ENCODE assay signal across 20 cellular contexts in genomic region chr17:11780621-11781020, GRCh38.
"Had no signal": no experiment of that assay in that cellular context is flagged by ENCODE, and none has a peak within 500 bp of the region (broad histone marks: within the 10 kb centered on the region; RNA-seq: fewer than 3 reads in every experiment).

No MANE protein-coding gene starts in this region.

- H3K4me1 ChIP-seq: psoas muscle, sigmoid colon, tibial artery, upper lobe of left lung, uterus had no signal

- H3K27me3 ChIP-seq: dorsolateral prefrontal cortex, heart left ventricle, neutrophil, sigmoid colon, tibial artery, upper lobe of left lung, uterus had no signal

- H3K4me3 ChIP-seq: dorsolateral prefrontal cortex, heart left ventricle, mucosa of descending colon, psoas muscle, sigmoid colon, smooth muscle cell, tibial artery, upper lobe of left lung, uterus had no signal

- H3K27ac ChIP-seq: dorsolateral prefrontal cortex, heart left ventricle, neutrophil, psoas muscle, sigmoid colon, tibial artery, upper lobe of left lung, uterus had no signal

- ATAC-seq: left lobe of liver; mucosa of descending colon; naive thymus-derived CD8-positive, alpha-beta T cell; psoas muscle; stimulated activated naive CD8-positive, alpha-beta T cell treated with anti-CD3 and anti-CD28 coated beads, Interleukin-15, Interleukin-2, amounts not matched to agents 100 U/mL and 50 U/mL, for 24 hours had no signal

- FAIRE-seq: frontal cortex had no signal

- H3K9me3 ChIP-seq: heart left ventricle, mucosa of descending colon, neutrophil, psoas muscle, sigmoid colon, tibial artery, upper lobe of left lung, uterus had no signal

- H3K36me3 ChIP-seq: heart left ventricle, neutrophil, sigmoid colon, tibial artery, upper lobe of left lung, uterus had no signal

- H3K4me2 ChIP-seq: smooth muscle cell had no signal

- DNase-seq: cortex of kidney; dorsolateral prefrontal cortex; effector CD8-positive, alpha-beta T cell; heart left ventricle; hippocampal formation; kidney glomerular epithelial cell; mucosa of descending colon; naive thymus-derived CD8-positive, alpha-beta T cell; psoas muscle; retina; sigmoid colon; stimulated activated CD4-positive, alpha-beta T cell treated with anti-CD3 and anti-CD28 coated beads, Interleukin-2, amount 100 ng/mL, for 48 hours; stimulated activated naive CD8-positive, alpha-beta T cell treated with anti-CD3 and anti-CD28 coated beads, Interleukin-15, Interleukin-2, amounts not matched to agents 100 U/mL and 50 U/mL, for 24 hours; tibial artery; upper lobe of left lung; uterus had no signal
